ENCODE assay signal across 13 cellular contexts in the genomic region with DNA sequence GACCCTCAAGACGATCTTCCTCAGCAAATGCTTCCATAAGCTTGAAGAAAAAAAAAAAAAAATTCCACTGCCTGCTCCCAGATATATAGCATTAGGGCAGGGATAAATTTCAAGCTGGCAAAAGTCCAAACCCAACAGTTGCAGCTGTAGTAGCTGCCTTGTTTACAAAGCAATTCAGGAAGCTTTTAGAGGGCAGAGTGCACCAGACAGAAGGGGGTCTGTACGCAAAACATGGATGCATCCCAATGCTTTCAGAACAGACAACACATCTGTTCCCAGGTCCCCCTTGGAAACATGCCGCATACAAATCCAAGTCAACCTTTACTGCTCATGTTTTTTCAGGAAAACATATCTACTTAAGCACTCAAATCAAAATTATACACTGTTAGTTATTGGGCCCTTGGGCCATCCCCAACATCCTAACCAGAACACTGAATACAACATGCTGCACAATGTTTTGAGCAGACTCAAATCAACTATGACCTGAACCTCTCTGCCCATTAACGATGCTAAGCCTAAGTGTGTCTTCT.
DNase-seq lines count a peak whose midpoint lies in the region; ATAC-seq and TF ChIP-seq lines count a peak whose summit lies in the region.
"Had no signal": no experiment of that assay in that cellular context is flagged by ENCODE, and none has a peak within 500 bp of the region (broad histone marks: within the 10 kb centered on the region; RNA-seq: fewer than 3 reads in every experiment).

No MANE protein-coding gene starts in this region.

- H3K4me3 ChIP-seq in heart right ventricle = no peak overlapping the region
- H3K4me3 ChIP-seq in fibroblast of villous mesenchyme (ENCODE audit: low read depth, low read length) = no peak overlapping the region
- no peak overlapping the region for H3K4me3 ChIP-seq in ascending aorta
- H3K4me3 ChIP-seq: thyroid gland had no signal

- TF ChIP-seq CTCF in heart right ventricle (IDR thresholded peaks at IDR 0.05) (no peak), fibroblast of villous mesenchyme (IDR thresholded peaks at IDR 0.05; ENCODE audit: insufficient read depth, low read depth, low read length) (no peak), ascending aorta (IDR thresholded peaks at IDR 0.05) (no peak)

- H3K27me3 ChIP-seq in heart right ventricle (no peaks in the 10 kb centered on the region), ascending aorta (no peaks in the 10 kb centered on the region)
- H3K27me3 ChIP-seq: thyroid gland had no signal

- H3K9me3 ChIP-seq in heart right ventricle = no peaks in the 10 kb centered on the region
- no peaks in the 10 kb centered on the region for H3K9me3 ChIP-seq in ascending aorta
- H3K9me3 ChIP-seq: thyroid gland had no signal

- H3K36me3 ChIP-seq in heart right ventricle (no peaks in the 10 kb centered on the region), ascending aorta (no peaks in the 10 kb centered on the region)
- H3K36me3 ChIP-seq: thyroid gland had no signal

- DNase-seq in Right ventricle myocardium superior = no peak
- DNase-seq in heart right ventricle = no peak
- DNase-seq in NCI-H510A (lab: John Stamatoyannopoulos, UW) = peak; percentile 73
- peak; percentile 8 for DNase-seq in fibroblast of villous mesenchyme (ENCODE audit: low read depth)
- no peak for DNase-seq in activated naive CD4-positive, alpha-beta T cell treated with anti-CD3 and anti-CD28 coated beads, Interleukin-2, amount 50 U/mL, for 16 hours
- DNase-seq in AG20443 (ENCODE audit: low spot score) = no peak
- DNase-seq in posterior vena cava (ENCODE audit: low spot score) = no peak
- DNase-seq in ascending aorta (ENCODE audit: low spot score in 2 of 2) = no peak
- DNase-seq: naive B cell; stimulated activated CD4-positive, alpha-beta T cell treated with anti-CD3 and anti-CD28 coated beads, Interleukin-4, amount 100 ng/mL, for 24 hours; T-helper 9 cell had no signal

- 41 to 56% methylated on average over 4 of the region's 4 CpGs for WGBS in heart right ventricle, 2 donors

- ATAC-seq in Right ventricle myocardium superior (ENCODE audit: poor library complexity) (peak; percentile 33), heart right ventricle (no peak)

- intact Hi-C loops in Right ventricle myocardium superior (cut with DNase I) = no loop called here
- intact Hi-C loops in heart right ventricle (cut with DNase I) = no loop called here
- intact Hi-C loops in posterior vena cava (cut with DNase I) = no loop called here
- intact Hi-C loops in ascending aorta (cut with DNase I) = no loop called here

- H3K4me1 ChIP-seq in heart right ventricle = peaks cover 0 to 27% (median 6%) of the 10 kb centered on the region in 9 donors
- H3K4me1 ChIP-seq in ascending aorta = peaks cover 0 to 6% of the 10 kb centered on the region in 2 donors

- H3K27ac ChIP-seq in heart right ventricle (no peak overlapping the region), ascending aorta (no peak overlapping the region)
- H3K27ac ChIP-seq: 22Rv1 had no signal

Comparison
In these comparisons a context has a peak if more than half of its experiments do, and no peak if none do; other contexts are left out.
1. DNase-seq: peak in NCI-H510A (single experiment) and fibroblast of villous mesenchyme (single experiment); none in Right ventricle myocardium superior (single experiment), heart right ventricle (0 of 2), activated naive CD4-positive, alpha-beta T cell treated with anti-CD3 and anti-CD28 coated beads, Interleukin-2, amount 50 U/mL, for 16 hours (single experiment), AG20443 (single experiment), posterior vena cava (single experiment) and ascending aorta (0 of 2).